Comparison of ENCODE assay signal across 8 cellular contexts in the genomic region with DNA sequence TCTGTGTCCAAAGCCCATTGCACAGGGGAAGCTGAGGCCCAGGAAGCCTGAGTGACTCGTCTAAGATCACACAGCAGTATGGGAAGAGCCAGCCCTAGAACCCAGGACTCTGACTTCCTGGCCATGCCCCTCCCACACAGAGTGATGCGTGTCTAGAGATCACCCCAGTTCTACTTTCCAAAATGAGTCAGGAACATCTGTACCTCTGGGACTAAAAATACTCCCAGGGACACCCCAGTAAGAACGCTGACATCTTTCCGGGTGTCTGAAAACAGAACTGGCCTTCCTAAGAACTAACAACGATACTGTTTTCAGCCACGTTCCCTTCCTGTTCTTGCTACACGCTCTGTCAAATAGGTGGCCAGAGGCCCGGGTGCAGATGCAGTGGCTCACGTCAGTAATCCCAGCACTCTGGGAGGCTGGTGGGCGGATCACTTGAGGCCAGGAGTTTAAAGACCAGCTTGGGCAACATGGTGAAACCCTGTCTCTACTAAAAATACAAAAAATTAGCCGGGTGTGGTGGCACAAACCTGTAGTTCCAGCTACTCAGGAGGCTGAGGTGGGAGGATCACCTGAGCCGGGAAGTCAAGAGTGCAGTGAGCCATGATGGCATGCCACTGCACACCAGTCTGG. TPM values are rescaled to one million over a fixed set of nuclear protein-coding genes. Genes with fewer than 3 reads are reported as not detected.
DNase-seq lines count a peak whose midpoint lies in the region; ATAC-seq, FAIRE-seq and TF ChIP-seq lines count a peak whose summit lies in the region.

No MANE protein-coding gene starts in this region.

- no peaks in the 10 kb centered on the region for H3K27me3 ChIP-seq in IMR-90 (ENCODE audit: control insufficient read depth, insufficient read depth, low read length)

- H3K36me3 Mint-ChIP-seq in type B pancreatic cell, result no peaks in the 10 kb centered on the region

- peaks cover 5% of the 10 kb centered on the region for H3K9me3 Mint-ChIP-seq in type B pancreatic cell

- POLR2A ChIA-PET in IMR-90 (lab: Charles Lee; ENCODE audit: unreplicated experiment), result no interaction called here

- TF ChIP-seq RAD21 in IMR-90 (IDR thresholded peaks at IDR 0.05; ENCODE audit: low read length), result no peak

- H2AFZ ChIP-seq in IMR-90 (replicated peaks; ENCODE audit: low read length, poor library complexity), result peak overlapping the region; percentile 82

- TF ChIP-seq POLR2A in GM12891 (IDR thresholded peaks at IDR 0.05; ENCODE audit: low read depth, low read length) (no peak), IMR-90 (IDR thresholded peaks at IDR 0.05; ENCODE audit: low read depth, low read length) (no peak)

- H3K4ac ChIP-seq in IMR-90 (ENCODE audit: low read depth, low read length), result peak overlapping the region; percentile 41

- FAIRE-seq in GM12891 (lab: Jason Lieb, UNC), result peak; percentile 94

- H4K20me1 ChIP-seq in IMR-90 (ENCODE audit: insufficient read depth, low read length), result no peaks in the 10 kb centered on the region

- no peaks in the 10 kb centered on the region for H3K27me3 Mint-ChIP-seq in type B pancreatic cell

- no peak overlapping the region for H3K18ac ChIP-seq in IMR-90 (ENCODE audit: low read depth, low read length)

- no peak overlapping the region; the same call in 1 of the 2 replicates for H4K91ac ChIP-seq in IMR-90 (ENCODE audit: insufficient read depth, low read depth, low read length)

- H2BK120ac ChIP-seq in IMR-90 (ENCODE audit: low read depth, low read length), result peak overlapping the region; percentile 68

- H4K5ac ChIP-seq in IMR-90 (ENCODE audit: low read depth, low read length), result no peak overlapping the region

- H3K36me3 ChIP-seq in IMR-90 (ENCODE audit: control insufficient read depth, insufficient read depth, low read length), result no peaks in the 10 kb centered on the region

- H3K9me3 ChIP-seq in IMR-90 (ENCODE audit: control insufficient read depth, insufficient read depth, low read length), result peaks cover 11% of the 10 kb centered on the region

- H3K27ac ChIP-seq in IMR-90 (ENCODE audit: insufficient read depth, low read length), result no peak overlapping the region

- no peak overlapping the region for H2BK5ac ChIP-seq in IMR-90 (ENCODE audit: low read depth, low read length, poor library complexity, severe bottlenecking)

- in situ Hi-C loops in IMR-90 (cut with MboI; ENCODE audit: low sequenced_read_pairs), result no loop called here

- H3K4me3 Mint-ChIP-seq in type B pancreatic cell, result no peak overlapping the region

- BruUV-seq in IMR-90 (replicated peaks; lab: Mats Ljungman, UMichigan), result no TSS peak

- peak overlapping the region; percentile 1; the same call in 1 of the 3 replicates for H2BK15ac ChIP-seq in IMR-90 (ENCODE audit: low read depth, low read length)

- intact Hi-C loops in IMR-90 (cut with micrococcal nuclease), result no loop called here

- CTCF ChIA-PET in IMR-90 (lab: Yijun Ruan, JAX), result no interaction called here

- H3K14ac ChIP-seq in IMR-90 (replicated peaks; ENCODE audit: low read depth, low read length), result peak overlapping the region; percentile 63

- H3K4me1 ChIP-seq in IMR-90 (ENCODE audit: control insufficient read depth, insufficient read depth, low read length), result no peaks in the 10 kb centered on the region

- H3K23ac ChIP-seq in IMR-90 (ENCODE audit: low read depth, low read length), result peak overlapping the region; percentile 55; the same call in 1 of the 2 replicates

- H2AK5ac ChIP-seq in IMR-90 (ENCODE audit: low read depth, low read length), result peak overlapping the region; percentile 57; the same call in 1 of the 2 replicates

- H3K9ac ChIP-seq in IMR-90 (ENCODE audit: low read depth, low read length), result no peak overlapping the region

- dilution Hi-C loops in IMR-90 (cut with HindIII; ENCODE audit: low sequenced_read_pairs, unreplicated experiment), result no loop called here

- no peak overlapping the region for H3K4me3 ChIP-seq in IMR-90 (ENCODE audit: insufficient read depth, low read depth, low read length)

- H2AK9ac ChIP-seq in IMR-90 (replicated peaks; ENCODE audit: low read depth, low read length, poor library complexity), result peak overlapping the region; percentile 82

- ATAC-seq in GM21447 (IDR thresholded peaks at IDR 0.05; ENCODE audit: unreplicated experiment), result peak; percentile 79
- ATAC-seq in IMR-90 (ENCODE audit: low read depth), result peak; percentile 40; the same call in 1 of the 2 replicates

- no peak overlapping the region for H3K56ac ChIP-seq in IMR-90 (ENCODE audit: extremely low read depth, insufficient read depth, low read length)

- H2BK20ac ChIP-seq in IMR-90 (ENCODE audit: low read depth, low read length), result peak overlapping the region; percentile 25

- DNase-seq in GM12891 (ENCODE audit: insufficient read length, low spot score) (peak; percentile 71), IMR-90 (peak; percentile 64), fibroblast of gingiva (ENCODE audit: low read depth) (peak; percentile 28), type B pancreatic cell (ENCODE audit: extremely low spot score, unreplicated experiment) (no peak), COR-L47 (lab: John Stamatoyannopoulos, UW) (no peak), NCI-H524 treated with DMSO at 0.1 percent for 48 hours (lab: John Stamatoyannopoulos, UW) (no peak), NCI-H2196 (lab: John Stamatoyannopoulos, UW; ENCODE audit: unreplicated experiment) (no peak)

- peaks cover 14% of the 10 kb centered on the region for H3K9me1 ChIP-seq in IMR-90 (ENCODE audit: insufficient read depth, low read length)

- H3K4me2 ChIP-seq in IMR-90 (ENCODE audit: low read depth, low read length), result no peak overlapping the region

- H4K8ac ChIP-seq in IMR-90 (ENCODE audit: low read depth in 2 of 2, low read length in 2 of 2), result peak overlapping the region in 1 of 2 experiments; percentile 80; a peak in 1 of 4 replicates

- H3K4me1 Mint-ChIP-seq in type B pancreatic cell (ENCODE audit: unreplicated experiment), result peaks cover 4% of the 10 kb centered on the region

- no peaks in the 10 kb centered on the region for H3K79me1 ChIP-seq in IMR-90 (ENCODE audit: low read depth in 1 of 2, low read length in 2 of 2)

- H3K27ac Mint-ChIP-seq in type B pancreatic cell, result peak overlapping the region; percentile 66

- no peak for TF ChIP-seq CTCF in IMR-90 (conservative IDR thresholded peaks at IDR 0.05; ENCODE audit: low read depth, low read length)
- no peak for TF ChIP-seq CTCF in type B pancreatic cell (conservative IDR thresholded peaks at IDR 0.05)

- WGBS in IMR-90 (ENCODE audit: extremely low coverage in 2 of 2, insufficient read length in 1 of 2), 2 experiments, result 62% methylated on average over 7 of the region's 12 CpGs; no CpG with 5 or more reads in 1 of the 2 experiments

TF ChIP-seq in GM12891, 5 proteins besides CTCF, POLR2A, EP300 and RAD21:
- TF ChIP-seq PAX5 (IDR thresholded peaks at IDR 0.05; ENCODE audit: insufficient read depth, low read length, severe bottlenecking) (no peak), POLR2AphosphoS5 (IDR thresholded peaks at IDR 0.05; ENCODE audit: low read depth, low read length) (no peak), POU2F2 (IDR thresholded peaks at IDR 0.05; ENCODE audit: low read depth, low read length) (no peak), TAF1 (IDR thresholded peaks at IDR 0.05; ENCODE audit: low read depth, low read length) (no peak), SPI1 (IDR thresholded peaks at IDR 0.05; ENCODE audit: low read depth, low read length) (peak; percentile 81)

TF ChIP-seq in IMR-90, 13 proteins besides CTCF, POLR2A, EP300 and RAD21:
- TF ChIP-seq BHLHE40 (IDR thresholded peaks at IDR 0.05; ENCODE audit: low read depth, low read length) (no peak), FOS (IDR thresholded peaks at IDR 0.05; ENCODE audit: low read depth, low read length) (no peak), CHD1 (IDR thresholded peaks at IDR 0.05; ENCODE audit: low read depth, low read length) (no peak), NFE2L2 (IDR thresholded peaks at IDR 0.05; ENCODE audit: low read depth, low read length) (no peak), MAZ (IDR thresholded peaks at IDR 0.05; ENCODE audit: borderline replicate concordance, low read depth, low read length) (no peak), RCOR1 (IDR thresholded peaks at IDR 0.05; ENCODE audit: insufficient replicate concordance, low read length) (no peak)
- TF ChIP-seq, protein P1, sequence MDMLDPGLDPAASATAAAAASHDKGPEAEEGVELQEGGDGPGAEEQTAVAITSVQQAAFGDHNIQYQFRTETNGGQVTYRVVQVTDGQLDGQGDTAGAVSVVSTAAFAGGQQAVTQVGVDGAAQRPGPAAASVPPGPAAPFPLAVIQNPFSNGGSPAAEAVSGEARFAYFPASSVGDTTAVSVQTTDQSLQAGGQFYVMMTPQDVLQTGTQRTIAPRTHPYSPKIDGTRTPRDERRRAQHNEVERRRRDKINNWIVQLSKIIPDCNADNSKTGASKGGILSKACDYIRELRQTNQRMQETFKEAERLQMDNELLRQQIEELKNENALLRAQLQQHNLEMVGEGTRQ (IDR thresholded peaks at IDR 0.05; ENCODE audit: low read depth, low read length), result no peak

RNA-seq across cellular contexts. Expression of a gene that starts 21.7 kb away (rescaled TPM):
- polyA plus RNA-seq in GM12891 (2012; ENCODE audit: low read depth, missing spikeins), result 1.1 TPM
- not detected in 2 replicates for total RNA-seq in IMR-90 (2012; rRNA removed)
- 0.07 and 0.09 TPM in 2 replicates for polyA plus RNA-seq in IMR-90 (2012; rRNA removed)
- 0.09 and 0.10 TPM in 2 replicates for polyA plus RNA-seq in IMR-90 (2012; cell fraction: cytosol; rRNA removed)
- polyA plus RNA-seq in IMR-90 (2012; cell fraction: nucleus; rRNA removed; ENCODE audit: low replicate concordance), result 0.06 and 0.09 TPM in 2 replicates
- total RNA-seq in type B pancreatic cell (ENCODE audit: low replicate concordance), result 2.9 and 5.1 TPM in 2 replicates

RNA-seq across cellular contexts. Expression of a gene that starts 52.9 kb away (rescaled TPM):
- polyA plus RNA-seq in GM12891 (2012; ENCODE audit: low read depth, missing spikeins), result 5,515 TPM
- total RNA-seq in IMR-90 (2012; rRNA removed) (2,871 and 3,750 TPM in 2 replicates), type B pancreatic cell (ENCODE audit: low replicate concordance) (2,337 and 2,431 TPM in 2 replicates)
- polyA plus RNA-seq in IMR-90 (2012; rRNA removed), result 3,097 and 3,312 TPM in 2 replicates
- 2,912 and 3,812 TPM in 2 replicates for polyA plus RNA-seq in IMR-90 (2012; cell fraction: cytosol; rRNA removed)
- 2,181 and 2,704 TPM in 2 replicates for polyA plus RNA-seq in IMR-90 (2012; cell fraction: nucleus; rRNA removed; ENCODE audit: low replicate concordance)

Comparison
In these comparisons a context has a peak if more than half of its experiments do, and no peak if none do; other contexts are left out.
1. DNase-seq: peak in GM12891 (single experiment), IMR-90 (single experiment) and fibroblast of gingiva (single experiment); none in type B pancreatic cell (single experiment), COR-L47 (single experiment), NCI-H524 treated with DMSO at 0.1 percent for 48 hours (single experiment) and NCI-H2196 (single experiment).